In genomic region chr1:25797939-25798338, GRCh38 we compare ENCODE assay signal across 8 cellular contexts. TPM values are rescaled to one million over a fixed set of nuclear protein-coding genes. Genes with fewer than 3 reads are reported as not detected.
DNase-seq lines count a peak whose midpoint lies in the region; ATAC-seq and TF ChIP-seq lines count a peak whose summit lies in the region.

No MANE protein-coding gene starts in this region.

- H3K9me3 ChIP-seq in BE2C, result no peaks in the 10 kb centered on the region

- no peaks in the 10 kb centered on the region for H3K27me3 Mint-ChIP-seq in activated naive CD4-positive, alpha-beta T cell treated with anti-CD3 and anti-CD28 coated beads for 36 hours (ENCODE audit: low read depth)

- peaks cover 3% of the 10 kb centered on the region for H3K9me3 Mint-ChIP-seq in activated naive CD4-positive, alpha-beta T cell treated with anti-CD3 and anti-CD28 coated beads for 36 hours

- intact Hi-C loops in activated naive CD4-positive, alpha-beta T cell treated with anti-CD3 and anti-CD28 coated beads for 36 hours (cut with micrococcal nuclease), result loop anchor here (2.0 to 5.0 kb wide), 5 partner anchors 86 to 251 kb away; no protein-coding TSS in a partner anchor
- intact Hi-C loops in left colon (cut with DNase I, micrococcal nuclease), result loop anchor here (5.0 kb wide), 2 partner anchors 186 to 191 kb away; no protein-coding TSS in a partner anchor

- peaks cover 68% of the 10 kb centered on the region for H3K4me1 Mint-ChIP-seq in activated naive CD4-positive, alpha-beta T cell treated with anti-CD3 and anti-CD28 coated beads for 36 hours (ENCODE audit: low read depth)

- CTCF ChIA-PET in activated naive CD4-positive, alpha-beta T cell treated with anti-CD3 and anti-CD28 coated beads for 36 hours (lab: Charles Lee), result interaction anchor here (0.6 to 3.9 kb wide), 18 partner anchors 18 to 278 kb away, joined by 3 to 32 read pairs (median 5); partner anchors contain the start of gene MTFR1L

- DNase-seq in BE2C (no peak), HPDE6-E6E7 (ENCODE audit: extremely low spot score) (peak; percentile 50), left colon (peak in 1 of 2 donors; percentile 49), mucosa of gallbladder (ENCODE audit: low spot score) (no peak), epidermal melanocyte (ENCODE audit: insufficient read length, low spot score) (no peak), DMS153 treated with DMSO at 0.1 percent for 48 hours (lab: John Stamatoyannopoulos, UW; ENCODE audit: unreplicated experiment) (no peak), NCI-H774 (lab: John Stamatoyannopoulos, UW) (no peak)
- peak; percentile 69 for DNase-seq in activated naive CD4-positive, alpha-beta T cell treated with anti-CD3 and anti-CD28 coated beads for 36 hours

- peak; percentile 48 for TF ChIP-seq CTCF in BE2C (IDR thresholded peaks at IDR 0.05; ENCODE audit: low read depth, low read length)

- H3K36me3 Mint-ChIP-seq in activated naive CD4-positive, alpha-beta T cell treated with anti-CD3 and anti-CD28 coated beads for 36 hours (ENCODE audit: low read depth), result peaks cover 4% of the 10 kb centered on the region

- H3K4me3 ChIP-seq in BE2C (ENCODE audit: low read depth, low read length), result no peak overlapping the region

- no peaks in the 10 kb centered on the region for H3K27me3 ChIP-seq in BE2C

- H3K4me1 ChIP-seq in BE2C, result peaks cover 5% of the 10 kb centered on the region

- H3K27ac Mint-ChIP-seq in activated naive CD4-positive, alpha-beta T cell treated with anti-CD3 and anti-CD28 coated beads for 36 hours, result no peak overlapping the region

- H3K36me3 ChIP-seq in BE2C, result no peaks in the 10 kb centered on the region

- ATAC-seq in left colon, result peak; percentile 33

- H3K4me3 Mint-ChIP-seq in activated naive CD4-positive, alpha-beta T cell treated with anti-CD3 and anti-CD28 coated beads for 36 hours, result peak overlapping the region; percentile 13

RNA-seq across cellular contexts. Expression of gene SELENON, which starts 2.1 kb away (rescaled TPM):
- 19.0 TPM for polyA plus RNA-seq in BE2C (2012; ENCODE audit: insufficient read depth, insufficient read length, low read depth)
- 10 to 100 TPM; 27.8 to 28.6 TPM for total RNA-seq in activated naive CD4-positive, alpha-beta T cell treated with anti-CD3 and anti-CD28 coated beads for 36 hours
- total RNA-seq in left colon (10 to 100 TPM; 29.6 to 33.2 TPM), mucosa of gallbladder (69.7 TPM)

RNA-seq across cellular contexts. Expression of gene MTFR1L, which starts 21.8 kb away (rescaled TPM):
- polyA plus RNA-seq in BE2C (2012; ENCODE audit: insufficient read depth, insufficient read length, low read depth), result 46.7 TPM
- total RNA-seq in activated naive CD4-positive, alpha-beta T cell treated with anti-CD3 and anti-CD28 coated beads for 36 hours, result 10 to 100 TPM; 22.2 to 23.5 TPM
- total RNA-seq in left colon, result 10 to 100 TPM; 42.1 to 59.4 TPM
- 77.1 TPM for total RNA-seq in mucosa of gallbladder

Comparison
In these comparisons a context has a peak if more than half of its experiments do, and no peak if none do; other contexts are left out.
1. DNase-seq: peak in HPDE6-E6E7 (single experiment) and activated naive CD4-positive, alpha-beta T cell treated with anti-CD3 and anti-CD28 coated beads for 36 hours (single experiment); none in BE2C (single experiment), mucosa of gallbladder (single experiment), epidermal melanocyte (single experiment), DMS153 treated with DMSO at 0.1 percent for 48 hours (single experiment) and NCI-H774 (single experiment).